Comparison of ENCODE assay signal across 8 cellular contexts in genomic region chr22:24245010-24245409, GRCh38. TPM values are rescaled to one million over a fixed set of nuclear protein-coding genes. Genes with fewer than 3 reads are reported as not detected.
DNase-seq lines count a peak whose midpoint lies in the region; ATAC-seq and TF ChIP-seq lines count a peak whose summit lies in the region.
"Not testable (repeated sequence)": the region's sequence is repeated elsewhere in the genome, so short reads cannot be mapped to it uniquely, and the experiment has no call there.
"Had no signal": no experiment of that assay in that cellular context is flagged by ENCODE, and none has a peak within 500 bp of the region (broad histone marks: within the 10 kb centered on the region; RNA-seq: fewer than 3 reads in every experiment).

Gene GGT5 (minus strand): TSS chr22:24245082. CDS start chr22:24244725, 357 bp downstream.

- H3K79me2 ChIP-seq in smooth muscle cell (ENCODE audit: low read depth) = not testable (repeated sequence)

- not testable (repeated sequence) for H3K36me3 ChIP-seq in adrenal gland (replicated peaks in 1 of 2); right atrium auricular region; smooth muscle cell (ENCODE audit: low read depth)

- H4K20me1 ChIP-seq in smooth muscle cell (ENCODE audit: low read depth) = not testable (repeated sequence)

- H3F3A ChIP-seq in smooth muscle cell (ENCODE audit: low read depth) = not testable (repeated sequence)

- not testable (repeated sequence) for H3K4me1 ChIP-seq in adrenal gland (replicated peaks in 1 of 2)
- H3K4me1 ChIP-seq in right atrium auricular region (peaks cover 0 to 50% of the 10 kb centered on the region in 2 donors), smooth muscle cell (ENCODE audit: low read depth) (peaks cover 17% of the 10 kb centered on the region)

- not testable (repeated sequence) for H3K9me3 ChIP-seq in adrenal gland (replicated peaks in 1 of 3); right atrium auricular region; smooth muscle cell (replicated peaks; ENCODE audit: low read depth)

- 22 to 40% (median 29%) methylated on average over 5 to 12 of the region's 12 CpGs for WGBS in adrenal gland, 4 donors
- WGBS in smooth muscle cell (ENCODE audit: low lambda C conversion rate) = 60% methylated on average over 11 of the region's 12 CpGs

- H3K4me3 ChIP-seq in adrenal gland (peak within 1 kb of the TSS in 1 of 4 donors; percentile 48), right atrium auricular region (peak within 1 kb of the TSS; percentile 46 to 49)
- not testable (repeated sequence) for H3K4me3 ChIP-seq in smooth muscle cell

- not testable (repeated sequence) for TF ChIP-seq CTCF in adrenal gland (IDR thresholded peaks at IDR 0.05); endothelial cell (IDR thresholded peaks at IDR 0.05; ENCODE audit: unreplicated experiment); right atrium auricular region (IDR thresholded peaks at IDR 0.05); smooth muscle cell (IDR thresholded peaks at IDR 0.05; ENCODE audit: borderline replicate concordance, insufficient read depth, poor library complexity, severe bottlenecking)

- H3K27me3 ChIP-seq in adrenal gland; right atrium auricular region; smooth muscle cell (ENCODE audit: low read depth): not testable (repeated sequence)

- not testable (repeated sequence) for H3K9me3 Mint-ChIP-seq in T-cell; endothelial cell (ENCODE audit: unreplicated experiment); natural killer cell treated with Interleukin-12 subunit alpha and Interleukin-12 subunit beta and Interleukin-15 and Interleukin-18, amount 100 ng/mL, for 72 hours

- not testable (repeated sequence) for ATAC-seq in T-cell (replicated peaks in 1 of 4); natural killer cell treated with Interleukin-12 subunit alpha and Interleukin-12 subunit beta and Interleukin-15 and Interleukin-18, amount 100 ng/mL, for 72 hours

- CTCF ChIA-PET in T-cell (lab: Charles Lee) = not testable (repeated sequence)

- in situ Hi-C loops in KBM-7 (cut with MboI; ENCODE audit: low pct_unique_long_range_greater_than_20kb, low sequenced_read_pairs) = not testable (repeated sequence)

- H3K4me2 ChIP-seq in smooth muscle cell = peak within 1 kb of the TSS; percentile 53

- TF ChIP-seq POLR2A in adrenal gland (IDR thresholded peaks at IDR 0.05) = not testable (repeated sequence)

- H3K9ac ChIP-seq in smooth muscle cell (ENCODE audit: low read depth) = not testable (repeated sequence)

- H3K4me1 Mint-ChIP-seq in T-cell (peaks cover 36 to 45% (median 37%) of the 10 kb centered on the region in 3 donors), endothelial cell (ENCODE audit: unreplicated experiment) (peaks cover 26% of the 10 kb centered on the region)
- peaks cover 23 to 27% of the 10 kb centered on the region in 2 donors for H3K4me1 Mint-ChIP-seq in natural killer cell treated with Interleukin-12 subunit alpha and Interleukin-12 subunit beta and Interleukin-15 and Interleukin-18, amount 100 ng/mL, for 72 hours (ENCODE audit: low read depth in 2 of 2)

- peak; percentile 59 for DNase-seq in KBM-7
- not testable (repeated sequence) for DNase-seq in T-cell; endothelial cell (ENCODE audit: low spot score); natural killer cell treated with Interleukin-12 subunit alpha and Interleukin-12 subunit beta and Interleukin-15 and Interleukin-18, amount 100 ng/mL, for 72 hours (ENCODE audit: low spot score); smooth muscle cell (lab: John Stamatoyannopoulos, UW; ENCODE audit: unreplicated experiment)
- peak in 1 of 7 donors; percentile 66 for DNase-seq in adrenal gland
- peak; percentile 83 for DNase-seq in right atrium auricular region (ENCODE audit: low spot score)

- peak within 1 kb of the TSS in 4 of 5 donors; percentile 52 to 94 (median 62) for H3K27ac ChIP-seq in adrenal gland
- peak within 1 kb of the TSS; percentile 80 to 83 for H3K27ac ChIP-seq in right atrium auricular region
- peak within 1 kb of the TSS; percentile 68 for H3K27ac ChIP-seq in smooth muscle cell (ENCODE audit: low read depth)

- POLR2A ChIA-PET in T-cell (lab: Charles Lee) = not testable (repeated sequence)

- H2AFZ ChIP-seq in smooth muscle cell (ENCODE audit: low read depth) = not testable (repeated sequence)

- peak within 1 kb of the TSS; percentile 57 to 87 for H3K27ac Mint-ChIP-seq in T-cell
- H3K27ac Mint-ChIP-seq in endothelial cell (ENCODE audit: unreplicated experiment) = peak within 1 kb of the TSS; percentile 10
- peak within 1 kb of the TSS in 1 of 2 donors; percentile 23 for H3K27ac Mint-ChIP-seq in natural killer cell treated with Interleukin-12 subunit alpha and Interleukin-12 subunit beta and Interleukin-15 and Interleukin-18, amount 100 ng/mL, for 72 hours

- not testable (repeated sequence) for H3K36me3 Mint-ChIP-seq in T-cell; endothelial cell (ENCODE audit: low read depth, unreplicated experiment); natural killer cell treated with Interleukin-12 subunit alpha and Interleukin-12 subunit beta and Interleukin-15 and Interleukin-18, amount 100 ng/mL, for 72 hours

- H3K4me3 Mint-ChIP-seq in T-cell = peak within 1 kb of the TSS in 2 of 3 donors; percentile 4 to 53
- peak within 1 kb of the TSS; percentile 3 for H3K4me3 Mint-ChIP-seq in endothelial cell (ENCODE audit: unreplicated experiment)
- H3K4me3 Mint-ChIP-seq in natural killer cell treated with Interleukin-12 subunit alpha and Interleukin-12 subunit beta and Interleukin-15 and Interleukin-18, amount 100 ng/mL, for 72 hours = peak within 1 kb of the TSS; percentile 53

- H3K27me3 Mint-ChIP-seq in T-cell; endothelial cell (ENCODE audit: unreplicated experiment); natural killer cell treated with Interleukin-12 subunit alpha and Interleukin-12 subunit beta and Interleukin-15 and Interleukin-18, amount 100 ng/mL, for 72 hours: not testable (repeated sequence)

- intact Hi-C loops in adrenal gland (cut with DNase I) = not testable (repeated sequence)

RNA-seq across cellular contexts. Expression of gene GGT5, which starts in this region (rescaled TPM):
- total RNA-seq in T-cell = under 1 TPM in 1 of 5 donors, not detected in 4; 0.63 TPM
- total RNA-seq in adrenal gland = 100 to 1,000 TPM in 2 of 8 donors, 10 to 100 TPM in 6; 43.4 to 149 (median 78.5) TPM
- 100 to 1,000 TPM in 2 of 3 donors, 10 to 100 TPM in 1; 57.9 to 116 (median 115) TPM for polyA plus RNA-seq in adrenal gland
- 1.6 TPM for total RNA-seq in endothelial cell (ENCODE audit: unreplicated experiment)
- 10 to 100 TPM; 36.2 to 58.7 TPM for total RNA-seq in right atrium auricular region
- under 1 TPM; 0.33 to 0.42 TPM for total RNA-seq in natural killer cell treated with Interleukin-12 subunit alpha and Interleukin-12 subunit beta and Interleukin-15 and Interleukin-18, amount 100 ng/mL, for 72 hours
- total RNA-seq in smooth muscle cell = 3.7 and 5.4 TPM in 2 replicates
- 12.4 and 12.8 TPM in 2 replicates for polyA plus RNA-seq in smooth muscle cell
- total RNA-seq: H4 had no signal

Comparison
In these comparisons a context has a peak if more than half of its experiments do, and no peak if none do; other contexts are left out.
1. H3K4me3 Mint-ChIP-seq: peak in every context shown above with its lines; median percentile 53 in natural killer cell treated with Interleukin-12 subunit alpha and Interleukin-12 subunit beta and Interleukin-15 and Interleukin-18, amount 100 ng/mL, for 72 hours; 28 in T-cell; 3 in endothelial cell.